In genomic region chr2:135913726-135914365, GRCh38 we compare ENCODE assay signal across 1 cellular context.
TF ChIP-seq lines count a peak whose summit lies in the region.

No MANE protein-coding gene starts in this region.

TF ChIP-seq in H1, 55 proteins besides CTCF, POLR2A, EP300 and RAD21 (continued from another document):
- TF ChIP-seq GABPA (IDR thresholded peaks at IDR 0.05; ENCODE audit: borderline replicate concordance, insufficient read depth, low read length) (no peak), SIX5 (IDR thresholded peaks at IDR 0.05; ENCODE audit: low read depth, low read length) (no peak), SUZ12 (IDR thresholded peaks at IDR 0.05; ENCODE audit: low read length) (no peak), JUN (IDR thresholded peaks at IDR 0.05; ENCODE audit: low read depth, low read length) (no peak), SP4 (IDR thresholded peaks at IDR 0.05; ENCODE audit: low read length) (no peak), ZNF274 (IDR thresholded peaks at IDR 0.05; ENCODE audit: borderline replicate concordance, extremely low read depth, low read length) (no peak), POU5F1 (IDR thresholded peaks at IDR 0.05; ENCODE audit: low read depth, low read length) (no peak)
- TF ChIP-seq, protein P1, sequence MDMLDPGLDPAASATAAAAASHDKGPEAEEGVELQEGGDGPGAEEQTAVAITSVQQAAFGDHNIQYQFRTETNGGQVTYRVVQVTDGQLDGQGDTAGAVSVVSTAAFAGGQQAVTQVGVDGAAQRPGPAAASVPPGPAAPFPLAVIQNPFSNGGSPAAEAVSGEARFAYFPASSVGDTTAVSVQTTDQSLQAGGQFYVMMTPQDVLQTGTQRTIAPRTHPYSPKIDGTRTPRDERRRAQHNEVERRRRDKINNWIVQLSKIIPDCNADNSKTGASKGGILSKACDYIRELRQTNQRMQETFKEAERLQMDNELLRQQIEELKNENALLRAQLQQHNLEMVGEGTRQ (IDR thresholded peaks at IDR 0.05; ENCODE audit: low read length): no peak
- TF ChIP-seq, protein P2, sequence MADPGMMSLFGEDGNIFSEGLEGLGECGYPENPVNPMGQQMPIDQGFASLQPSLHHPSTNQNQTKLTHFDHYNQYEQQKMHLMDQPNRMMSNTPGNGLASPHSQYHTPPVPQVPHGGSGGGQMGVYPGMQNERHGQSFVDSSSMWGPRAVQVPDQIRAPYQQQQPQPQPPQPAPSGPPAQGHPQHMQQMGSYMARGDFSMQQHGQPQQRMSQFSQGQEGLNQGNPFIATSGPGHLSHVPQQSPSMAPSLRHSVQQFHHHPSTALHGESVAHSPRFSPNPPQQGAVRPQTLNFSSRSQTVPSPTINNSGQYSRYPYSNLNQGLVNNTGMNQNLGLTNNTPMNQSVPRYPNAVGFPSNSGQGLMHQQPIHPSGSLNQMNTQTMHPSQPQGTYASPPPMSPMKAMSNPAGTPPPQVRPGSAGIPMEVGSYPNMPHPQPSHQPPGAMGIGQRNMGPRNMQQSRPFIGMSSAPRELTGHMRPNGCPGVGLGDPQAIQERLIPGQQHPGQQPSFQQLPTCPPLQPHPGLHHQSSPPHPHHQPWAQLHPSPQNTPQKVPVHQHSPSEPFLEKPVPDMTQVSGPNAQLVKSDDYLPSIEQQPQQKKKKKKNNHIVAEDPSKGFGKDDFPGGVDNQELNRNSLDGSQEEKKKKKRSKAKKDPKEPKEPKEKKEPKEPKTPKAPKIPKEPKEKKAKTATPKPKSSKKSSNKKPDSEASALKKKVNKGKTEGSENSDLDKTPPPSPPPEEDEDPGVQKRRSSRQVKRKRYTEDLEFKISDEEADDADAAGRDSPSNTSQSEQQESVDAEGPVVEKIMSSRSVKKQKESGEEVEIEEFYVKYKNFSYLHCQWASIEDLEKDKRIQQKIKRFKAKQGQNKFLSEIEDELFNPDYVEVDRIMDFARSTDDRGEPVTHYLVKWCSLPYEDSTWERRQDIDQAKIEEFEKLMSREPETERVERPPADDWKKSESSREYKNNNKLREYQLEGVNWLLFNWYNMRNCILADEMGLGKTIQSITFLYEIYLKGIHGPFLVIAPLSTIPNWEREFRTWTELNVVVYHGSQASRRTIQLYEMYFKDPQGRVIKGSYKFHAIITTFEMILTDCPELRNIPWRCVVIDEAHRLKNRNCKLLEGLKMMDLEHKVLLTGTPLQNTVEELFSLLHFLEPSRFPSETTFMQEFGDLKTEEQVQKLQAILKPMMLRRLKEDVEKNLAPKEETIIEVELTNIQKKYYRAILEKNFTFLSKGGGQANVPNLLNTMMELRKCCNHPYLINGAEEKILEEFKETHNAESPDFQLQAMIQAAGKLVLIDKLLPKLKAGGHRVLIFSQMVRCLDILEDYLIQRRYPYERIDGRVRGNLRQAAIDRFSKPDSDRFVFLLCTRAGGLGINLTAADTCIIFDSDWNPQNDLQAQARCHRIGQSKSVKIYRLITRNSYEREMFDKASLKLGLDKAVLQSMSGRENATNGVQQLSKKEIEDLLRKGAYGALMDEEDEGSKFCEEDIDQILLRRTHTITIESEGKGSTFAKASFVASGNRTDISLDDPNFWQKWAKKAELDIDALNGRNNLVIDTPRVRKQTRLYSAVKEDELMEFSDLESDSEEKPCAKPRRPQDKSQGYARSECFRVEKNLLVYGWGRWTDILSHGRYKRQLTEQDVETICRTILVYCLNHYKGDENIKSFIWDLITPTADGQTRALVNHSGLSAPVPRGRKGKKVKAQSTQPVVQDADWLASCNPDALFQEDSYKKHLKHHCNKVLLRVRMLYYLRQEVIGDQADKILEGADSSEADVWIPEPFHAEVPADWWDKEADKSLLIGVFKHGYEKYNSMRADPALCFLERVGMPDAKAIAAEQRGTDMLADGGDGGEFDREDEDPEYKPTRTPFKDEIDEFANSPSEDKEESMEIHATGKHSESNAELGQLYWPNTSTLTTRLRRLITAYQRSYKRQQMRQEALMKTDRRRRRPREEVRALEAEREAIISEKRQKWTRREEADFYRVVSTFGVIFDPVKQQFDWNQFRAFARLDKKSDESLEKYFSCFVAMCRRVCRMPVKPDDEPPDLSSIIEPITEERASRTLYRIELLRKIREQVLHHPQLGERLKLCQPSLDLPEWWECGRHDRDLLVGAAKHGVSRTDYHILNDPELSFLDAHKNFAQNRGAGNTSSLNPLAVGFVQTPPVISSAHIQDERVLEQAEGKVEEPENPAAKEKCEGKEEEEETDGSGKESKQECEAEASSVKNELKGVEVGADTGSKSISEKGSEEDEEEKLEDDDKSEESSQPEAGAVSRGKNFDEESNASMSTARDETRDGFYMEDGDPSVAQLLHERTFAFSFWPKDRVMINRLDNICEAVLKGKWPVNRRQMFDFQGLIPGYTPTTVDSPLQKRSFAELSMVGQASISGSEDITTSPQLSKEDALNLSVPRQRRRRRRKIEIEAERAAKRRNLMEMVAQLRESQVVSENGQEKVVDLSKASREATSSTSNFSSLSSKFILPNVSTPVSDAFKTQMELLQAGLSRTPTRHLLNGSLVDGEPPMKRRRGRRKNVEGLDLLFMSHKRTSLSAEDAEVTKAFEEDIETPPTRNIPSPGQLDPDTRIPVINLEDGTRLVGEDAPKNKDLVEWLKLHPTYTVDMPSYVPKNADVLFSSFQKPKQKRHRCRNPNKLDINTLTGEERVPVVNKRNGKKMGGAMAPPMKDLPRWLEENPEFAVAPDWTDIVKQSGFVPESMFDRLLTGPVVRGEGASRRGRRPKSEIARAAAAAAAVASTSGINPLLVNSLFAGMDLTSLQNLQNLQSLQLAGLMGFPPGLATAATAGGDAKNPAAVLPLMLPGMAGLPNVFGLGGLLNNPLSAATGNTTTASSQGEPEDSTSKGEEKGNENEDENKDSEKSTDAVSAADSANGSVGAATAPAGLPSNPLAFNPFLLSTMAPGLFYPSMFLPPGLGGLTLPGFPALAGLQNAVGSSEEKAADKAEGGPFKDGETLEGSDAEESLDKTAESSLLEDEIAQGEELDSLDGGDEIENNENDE (IDR thresholded peaks at IDR 0.05; ENCODE audit: insufficient replicate concordance, low read length): no peak
